Comparison of ENCODE assay signal across 31 cellular contexts in genomic region chr5:52190737-52191136, GRCh38.
"Had no signal": no experiment of that assay in that cellular context is flagged by ENCODE, and none has a peak within 500 bp of the region (broad histone marks: within the 10 kb centered on the region; RNA-seq: fewer than 3 reads in every experiment).

No MANE protein-coding gene starts in this region.

- H3K79me2 ChIP-seq: parathyroid adenoma had no signal

- H3K9ac ChIP-seq: neural progenitor cell, parathyroid adenoma had no signal

- H2AFZ ChIP-seq: neural progenitor cell, parathyroid adenoma had no signal

- H3K36me3 Mint-ChIP-seq: neural progenitor cell; stimulated activated memory B cell treated with anti-CD40 and anti-IgM and Interleukin-4, amounts not matched to agents 10 μg/mL and 1 μg/mL and 100 μg/mL, for 72 hours; type B pancreatic cell had no signal

- H3K4me2 ChIP-seq: neural progenitor cell, smooth muscle cell had no signal

- DNase-seq: natural killer cell; occipital lobe; ovary; posterior cingulate gyrus; psoas muscle; right cardiac atrium; spleen; stimulated activated CD4-positive, alpha-beta T cell treated with anti-CD3 and anti-CD28 coated beads, Interleukin-12 subunit alpha, Interleukin-12 subunit beta, amount 100 ng/mL, for 4 hours; stimulated activated CD4-positive, alpha-beta T cell treated with anti-CD3 and anti-CD28 coated beads, Interleukin-1b, Interleukin-23, amount 100 ng/mL, for 48 hours; stimulated activated CD4-positive, alpha-beta T cell treated with anti-CD3 and anti-CD28 coated beads, Interleukin-4, amount 100 ng/mL, for 1 hour; stimulated activated CD4-positive, alpha-beta T cell treated with anti-CD3 and anti-CD28 coated beads, Interleukin-4, amount 100 ng/mL, for 4 hours; stimulated activated CD8-positive, alpha-beta memory T cell treated with anti-CD3 and anti-CD28 coated beads, Interleukin-4, amount 100 ng/mL, for 48 hours; stimulated activated naive CD4-positive, alpha-beta T cell; stimulated activated naive CD8-positive, alpha-beta T cell treated with anti-CD3 and anti-CD28 coated beads, Interleukin-15, amount 100 ng/mL, for 72 hours; stimulated activated naive CD8-positive, alpha-beta T cell treated with anti-CD3 and anti-CD28 coated beads, Interleukin-15, Interleukin-2, amounts not matched to agents 100 U/mL and 50 U/mL, for 24 hours; substantia nigra; testis; tibial artery; transverse colon; upper lobe of right lung; uterus had no signal

- H3K9me3 Mint-ChIP-seq: type B pancreatic cell had no signal

- H3K27me3 Mint-ChIP-seq: progenitor cell of endocrine pancreas; stimulated activated memory B cell treated with anti-CD40 and anti-IgM and Interleukin-4, amounts not matched to agents 10 μg/mL and 1 μg/mL and 100 μg/mL, for 72 hours; stimulated activated naive CD8-positive, alpha-beta T cell treated with anti-CD3 and anti-CD28 coated beads, Interleukin-15, amount 100 ng/mL, for 72 hours; type B pancreatic cell had no signal

- H3K9me3 ChIP-seq: ovary, psoas muscle, spleen, suprapubic skin, testis, tibial artery, transverse colon, upper lobe of right lung, uterus had no signal

- H3K4me1 ChIP-seq: neural progenitor cell, parathyroid adenoma, psoas muscle, spleen, suprapubic skin, testis, tibial artery, transverse colon, upper lobe of right lung, uterus had no signal

- H3K27ac Mint-ChIP-seq: natural killer cell; nephron; neural progenitor cell; progenitor cell of endocrine pancreas; stimulated activated memory B cell treated with anti-CD40 and anti-IgM and Interleukin-4, amounts not matched to agents 10 μg/mL and 1 μg/mL and 100 μg/mL, for 72 hours; stimulated activated naive CD8-positive, alpha-beta T cell treated with anti-CD3 and anti-CD28 coated beads, Interleukin-15, amount 100 ng/mL, for 72 hours; type B pancreatic cell had no signal

- H3K36me3 ChIP-seq: neural progenitor cell, ovary, spleen, suprapubic skin, tibial artery, transverse colon, upper lobe of right lung, uterus had no signal

- H3K27ac ChIP-seq: neural progenitor cell, ovary, parathyroid adenoma, psoas muscle, skin epidermis, spleen, suprapubic skin, testis, tibial artery, transverse colon, upper lobe of right lung, uterus had no signal

- H3K27me3 ChIP-seq: neural progenitor cell, ovary, spleen, suprapubic skin, testis, tibial artery, transverse colon, upper lobe of right lung had no signal

- H3K4me1 Mint-ChIP-seq: natural killer cell; nephron; neural progenitor cell; stimulated activated memory B cell treated with anti-CD40 and anti-IgM and Interleukin-4, amounts not matched to agents 10 μg/mL and 1 μg/mL and 100 μg/mL, for 72 hours; stimulated activated naive CD8-positive, alpha-beta T cell treated with anti-CD3 and anti-CD28 coated beads, Interleukin-15, amount 100 ng/mL, for 72 hours had no signal

- ATAC-seq: natural killer cell; psoas muscle; right cardiac atrium; sciatic nerve; stimulated activated memory B cell treated with anti-CD40 and anti-IgM and Interleukin-4, amounts not matched to agents 10 μg/mL and 1 μg/mL and 100 μg/mL, for 72 hours; stimulated activated naive CD8-positive, alpha-beta T cell treated with anti-CD3 and anti-CD28 coated beads, Interleukin-15, amount 100 ng/mL, for 72 hours; stimulated activated naive CD8-positive, alpha-beta T cell treated with anti-CD3 and anti-CD28 coated beads, Interleukin-15, Interleukin-2, amounts not matched to agents 100 U/mL and 50 U/mL, for 24 hours; upper lobe of right lung had no signal

- H3K4me3 Mint-ChIP-seq: natural killer cell; nephron; neural progenitor cell; stimulated activated memory B cell treated with anti-CD40 and anti-IgM and Interleukin-4, amounts not matched to agents 10 μg/mL and 1 μg/mL and 100 μg/mL, for 72 hours; stimulated activated naive CD8-positive, alpha-beta T cell treated with anti-CD3 and anti-CD28 coated beads, Interleukin-15, amount 100 ng/mL, for 72 hours; type B pancreatic cell had no signal

- H3K4me3 ChIP-seq: neural progenitor cell, ovary, psoas muscle, skin epidermis, smooth muscle cell, spleen, suprapubic skin, testis, tibial artery, transverse colon, upper lobe of right lung, uterus had no signal
